8 cellular contexts compared by ENCODE assay signal in the genomic region with DNA sequence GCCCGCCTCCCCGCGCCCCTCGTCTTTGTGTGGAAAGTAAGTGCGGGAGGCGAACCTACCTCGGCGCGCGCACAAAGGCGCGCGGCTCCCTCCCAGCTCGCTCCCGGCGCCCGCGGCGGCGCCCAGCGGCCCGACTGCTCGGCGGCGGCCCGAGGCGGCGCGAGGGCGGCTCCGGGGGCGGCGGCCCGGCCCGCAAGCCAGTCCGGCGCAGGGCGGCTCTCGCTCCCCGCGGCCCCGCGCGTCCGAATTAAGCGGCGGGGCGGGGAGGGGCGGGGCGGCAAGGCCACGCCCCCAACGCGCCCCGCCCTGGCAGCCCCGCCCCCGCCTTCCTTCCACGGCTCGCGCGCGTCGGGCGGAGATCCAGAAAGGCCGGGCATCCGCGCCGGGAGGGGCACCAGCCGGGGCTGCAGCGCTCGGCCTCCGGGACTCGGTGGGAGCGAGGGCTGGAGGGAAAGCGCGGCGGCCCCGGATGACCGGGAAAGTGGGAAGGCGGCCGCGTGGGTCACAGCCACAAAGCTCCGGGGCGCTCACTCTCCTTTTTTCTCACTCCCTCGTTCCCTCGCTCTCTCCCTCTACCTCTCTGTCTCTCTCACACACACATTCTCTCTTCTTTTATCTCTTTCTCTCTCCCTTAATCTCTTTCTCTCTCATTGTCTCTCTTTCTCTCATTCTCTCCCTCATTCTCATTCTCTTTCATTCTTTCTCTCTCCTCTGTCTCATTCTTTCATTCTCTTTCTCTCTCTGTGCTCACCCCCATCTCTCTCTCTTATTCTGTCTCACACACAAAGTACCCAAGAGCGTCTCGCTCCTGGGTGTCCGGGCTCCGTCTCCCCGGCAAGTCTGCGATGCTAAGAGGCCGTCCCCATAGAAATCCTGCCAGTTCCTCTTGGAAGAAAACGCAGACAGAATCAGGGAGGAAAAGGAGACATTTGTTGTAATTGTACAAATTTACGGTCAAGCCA.
DNase-seq lines count a peak whose midpoint lies in the region; ATAC-seq and TF ChIP-seq lines count a peak whose summit lies in the region.

No MANE protein-coding gene starts in this region.

- no peak for TF ChIP-seq CTCF in AG09319 (IDR thresholded peaks at IDR 0.05; ENCODE audit: low read depth, low read length)

- peak overlapping the region; percentile 95 for H3K27ac Mint-ChIP-seq in stimulated activated effector memory CD8-positive, alpha-beta T cell treated with anti-CD3 and anti-CD28 coated beads, Interleukin-12 subunit alpha, Interleukin-12 subunit beta, amount 100 ng/mL, for 72 hours

- H3K4me1 ChIP-seq in muscle layer of colon (ENCODE audit: insufficient read depth, low read length) = peaks cover 11% of the 10 kb centered on the region

- H3K36me3 ChIP-seq in muscle layer of colon (ENCODE audit: insufficient read depth, low read length) = peaks cover 2% of the 10 kb centered on the region

- H3K36me3 Mint-ChIP-seq in stimulated activated effector memory CD8-positive, alpha-beta T cell treated with anti-CD3 and anti-CD28 coated beads, Interleukin-12 subunit alpha, Interleukin-12 subunit beta, amount 100 ng/mL, for 72 hours = peaks cover 50% of the 10 kb centered on the region

- peak; percentile 73 for DNase-seq in AG09319 (ENCODE audit: extremely low read depth, low read depth)
- DNase-seq in NOMO-1 treated with DMSO at 0.1 percent for 48 hours (lab: John Stamatoyannopoulos, UW; ENCODE audit: unreplicated experiment) = peak; percentile 64
- peak; percentile 68 for DNase-seq in activated T-helper 1 cell treated with Interleukin-2 at 50 U/mL for 16 hours (ENCODE audit: low read depth)
- peak; percentile 68 to 86 for DNase-seq in stimulated activated effector memory CD8-positive, alpha-beta T cell treated with anti-CD3 and anti-CD28 coated beads, Interleukin-12 subunit alpha, Interleukin-12 subunit beta, amount 100 ng/mL, for 72 hours (ENCODE audit: low spot score in 2 of 2)

- H3K9me3 ChIP-seq in muscle layer of colon (ENCODE audit: low read length) = no peaks in the 10 kb centered on the region

- peaks cover 6% of the 10 kb centered on the region for H3K9me3 Mint-ChIP-seq in stimulated activated effector memory CD8-positive, alpha-beta T cell treated with anti-CD3 and anti-CD28 coated beads, Interleukin-12 subunit alpha, Interleukin-12 subunit beta, amount 100 ng/mL, for 72 hours

- peak overlapping the region; percentile 41 to 64 for H3K4me3 ChIP-seq in muscle layer of colon (ENCODE audit: low read depth in 1 of 2, low read length in 2 of 2)

- no peaks in the 10 kb centered on the region for H3K27me3 ChIP-seq in muscle layer of colon (ENCODE audit: control insufficient read depth in 1 of 2, insufficient read depth in 2 of 2, low read length in 2 of 2)

- peak overlapping the region; percentile 86 for H3K4me3 Mint-ChIP-seq in stimulated activated effector memory CD8-positive, alpha-beta T cell treated with anti-CD3 and anti-CD28 coated beads, Interleukin-12 subunit alpha, Interleukin-12 subunit beta, amount 100 ng/mL, for 72 hours

- peaks cover 69% of the 10 kb centered on the region for H3K4me1 Mint-ChIP-seq in stimulated activated effector memory CD8-positive, alpha-beta T cell treated with anti-CD3 and anti-CD28 coated beads, Interleukin-12 subunit alpha, Interleukin-12 subunit beta, amount 100 ng/mL, for 72 hours

- peak overlapping the region; percentile 63 for H3K27ac ChIP-seq in muscle layer of colon (ENCODE audit: low read depth, low read length)

- peak overlapping the region; percentile 42 for H3K9ac ChIP-seq in muscle layer of colon (ENCODE audit: low read length)

- ATAC-seq in GM18907 (IDR thresholded peaks at IDR 0.05; ENCODE audit: unreplicated experiment) (peak; percentile 44), HG03135 (IDR thresholded peaks at IDR 0.05; ENCODE audit: unreplicated experiment) (peak; percentile 46), esophagus mucosa (peak; percentile 88)
- peak; percentile 67 for ATAC-seq in stimulated activated effector memory CD8-positive, alpha-beta T cell treated with anti-CD3 and anti-CD28 coated beads, Interleukin-12 subunit alpha, Interleukin-12 subunit beta, amount 100 ng/mL, for 72 hours

Comparison
In these comparisons a context has a peak if more than half of its experiments do, and no peak if none do; other contexts are left out.
1. Peak in every context shown above with its lines: DNase-seq, ATAC-seq, H3K4me3 ChIP-seq and H3K27ac ChIP-seq.